9 cellular contexts compared by ENCODE assay signal in genomic region chr16:3057181-3058166, GRCh38. TPM values are rescaled to one million over a fixed set of nuclear protein-coding genes. Genes with fewer than 3 reads are reported as not detected.
A peak's percentile ranks its signal among the peaks of the same experiment; 100 is the strongest.
DNase-seq lines count a peak whose midpoint lies in the region; TF ChIP-seq lines count a peak whose summit lies in the region.
"Had no signal": no experiment of that assay in that cellular context is flagged by ENCODE, and none has a peak within 500 bp of the region (broad histone marks: within the 10 kb centered on the region; RNA-seq: fewer than 3 reads in every experiment).

No MANE protein-coding gene starts in this region.

- H3K4me3 Mint-ChIP-seq in progenitor cell of endocrine pancreas (ENCODE audit: low read depth): peak overlapping the region; percentile 29

- H3K4me1 Mint-ChIP-seq in progenitor cell of endocrine pancreas (ENCODE audit: low read depth): peaks cover 5% of the 10 kb centered on the region

- TF ChIP-seq POLR2A in Peyer's patch (IDR thresholded peaks at IDR 0.05): no peak
- TF ChIP-seq POLR2A in esophagus muscularis mucosa (IDR thresholded peaks at IDR 0.05; ENCODE audit: low read depth): no peak

- DNase-seq in GM12864 (ENCODE audit: low read depth): no peak
- DNase-seq in Peyer's patch: no peak
- DNase-seq in esophagus muscularis mucosa (ENCODE audit: extremely low spot score): no peak
- DNase-seq in progenitor cell of endocrine pancreas (ENCODE audit: low spot score, unreplicated experiment): no peak
- no peak for DNase-seq in DMS153 treated with DMSO at 0.1 percent for 48 hours (lab: John Stamatoyannopoulos, UW; ENCODE audit: unreplicated experiment)
- DNase-seq in HPDE6-E6E7 (ENCODE audit: extremely low spot score): no peak
- no peak for DNase-seq in NCI-H526 treated with DMSO at 0.1 percent for 48 hours (lab: John Stamatoyannopoulos, UW)
- DNase-seq: NCI-H748 treated with DMSO at 0.1 percent for 48 hours had no signal

- H3K27ac ChIP-seq in Peyer's patch: peak overlapping the region in 2 of 4 donors; percentile 91 to 92
- H3K27ac ChIP-seq in esophagus muscularis mucosa (replicated peaks in 1 of 4): no peak overlapping the region

- H3K36me3 ChIP-seq in Peyer's patch (no peaks in the 10 kb centered on the region), esophagus muscularis mucosa (peaks cover 0 to 4% (median 0%) of the 10 kb centered on the region in 4 donors)

- peaks cover 25% of the 10 kb centered on the region for H3K27me3 Mint-ChIP-seq in progenitor cell of endocrine pancreas

- no peaks in the 10 kb centered on the region for H3K9me3 Mint-ChIP-seq in progenitor cell of endocrine pancreas (ENCODE audit: low read depth)
- H3K9me3 Mint-ChIP-seq: dendritic cell treated with granulocyte-macrophage colony-stimulating factor and Interleukin-4, amounts not matched to agents 40 ng/mL and 50 ng/mL, for 4 days had no signal

- no peak for TF ChIP-seq EP300 in esophagus muscularis mucosa (IDR thresholded peaks at IDR 0.05)

- H3K27ac Mint-ChIP-seq in progenitor cell of endocrine pancreas: no peak overlapping the region
- H3K27ac Mint-ChIP-seq: dendritic cell treated with granulocyte-macrophage colony-stimulating factor and Interleukin-4, amounts not matched to agents 40 ng/mL and 50 ng/mL, for 4 days had no signal

- no peak for TF ChIP-seq CTCF in GM12864 (IDR thresholded peaks at IDR 0.05; ENCODE audit: low read depth, low read length, missing control alignments)
- TF ChIP-seq CTCF in Peyer's patch (IDR thresholded peaks at IDR 0.05): no peak
- TF ChIP-seq CTCF in esophagus muscularis mucosa (IDR thresholded peaks at IDR 0.05): no peak
- TF ChIP-seq CTCF in progenitor cell of endocrine pancreas (IDR thresholded peaks at IDR 0.05; ENCODE audit: unreplicated experiment): no peak

- H3K4me1 ChIP-seq in Peyer's patch: peaks cover 4 to 24% (median 13%) of the 10 kb centered on the region in 4 donors
- H3K4me1 ChIP-seq in esophagus muscularis mucosa: peaks cover 21 to 26% (median 23%) of the 10 kb centered on the region in 4 donors

- H3K4me3 ChIP-seq in GM12864 (ENCODE audit: low read depth, low read length) (peak overlapping the region; percentile 87), Peyer's patch (peak overlapping the region; percentile 80 to 96 (median 88)), esophagus muscularis mucosa (peak overlapping the region; percentile 68 to 94 (median 80))

- intact Hi-C loops in esophagus muscularis mucosa (cut with DNase I): loop anchor here (2.0 to 5.0 kb wide), 2 partner anchors 71 to 110 kb away; no protein-coding TSS in a partner anchor

- H3K27me3 ChIP-seq in Peyer's patch (no peaks in the 10 kb centered on the region), esophagus muscularis mucosa (peaks cover 0 to 12% (median 0%) of the 10 kb centered on the region in 4 donors)

- H3K36me3 Mint-ChIP-seq in progenitor cell of endocrine pancreas (ENCODE audit: insufficient read depth): peaks cover 11% of the 10 kb centered on the region

- WGBS in esophagus muscularis mucosa: 89% methylated on average over 23 of the region's 23 CpGs

- no peaks in the 10 kb centered on the region for H3K9me3 ChIP-seq in Peyer's patch
- no peaks in the 10 kb centered on the region for H3K9me3 ChIP-seq in esophagus muscularis mucosa

RNA-seq across cellular contexts. Expression of gene IL32, which starts 8.0 kb away (rescaled TPM):
- total RNA-seq in Peyer's patch (100 to 1,000 TPM in 3 of 4 donors, 10 to 100 TPM in 1; 93.3 to 676 (median 590) TPM), esophagus muscularis mucosa (10 to 100 TPM; 13.7 to 40.8 (median 31.2) TPM), progenitor cell of endocrine pancreas (2.9 and 4.6 TPM in 2 replicates)

RNA-seq across cellular contexts. Expression of gene MMP25, which starts 11.1 kb away (rescaled TPM):
- total RNA-seq in Peyer's patch (1 to 10 TPM in 3 of 4 donors, not detected in 1; 1.4 to 3.3 (median 2.4) TPM), esophagus muscularis mucosa (1 to 10 TPM in 1 of 4 donors, under 1 TPM in 3; under 0.01 to 4.5 (median 0.12) TPM), progenitor cell of endocrine pancreas (0.13 and 0.19 TPM in 2 replicates)

RNA-seq across cellular contexts. Expression of gene BICDL2, which starts 20.7 kb away (rescaled TPM):
- total RNA-seq in Peyer's patch (100 to 1,000 TPM in 2 of 4 donors, 10 to 100 TPM in 2; 44.6 to 126 (median 93.8) TPM), esophagus muscularis mucosa (under 1 TPM in 2 of 4 donors, not detected in 2; 0.19 to 0.42 TPM), progenitor cell of endocrine pancreas (10.4 and 11.7 TPM in 2 replicates)

RNA-seq across cellular contexts. Expression of gene THOC6, which starts 33.6 kb away (rescaled TPM):
- total RNA-seq in Peyer's patch (10 to 100 TPM in 3 of 4 donors, 1 to 10 TPM in 1; 9.6 to 64.4 (median 27.1) TPM), esophagus muscularis mucosa (10 to 100 TPM; 14.1 to 27.9 (median 23.0) TPM), progenitor cell of endocrine pancreas (44.1 and 47.4 TPM in 2 replicates)

RNA-seq across cellular contexts. Expression of gene HCFC1R1, which starts 33.7 kb away (rescaled TPM):
- 10 to 100 TPM; 14.0 to 38.0 (median 34.1) TPM for total RNA-seq in Peyer's patch
- 100 to 1,000 TPM in 2 of 4 donors, 10 to 100 TPM in 2; 28.8 to 134 (median 72.2) TPM for total RNA-seq in esophagus muscularis mucosa
- 22.4 and 25.3 TPM in 2 replicates for total RNA-seq in progenitor cell of endocrine pancreas
